ENCODE assay signal across 1 cellular context in the genomic region with DNA sequence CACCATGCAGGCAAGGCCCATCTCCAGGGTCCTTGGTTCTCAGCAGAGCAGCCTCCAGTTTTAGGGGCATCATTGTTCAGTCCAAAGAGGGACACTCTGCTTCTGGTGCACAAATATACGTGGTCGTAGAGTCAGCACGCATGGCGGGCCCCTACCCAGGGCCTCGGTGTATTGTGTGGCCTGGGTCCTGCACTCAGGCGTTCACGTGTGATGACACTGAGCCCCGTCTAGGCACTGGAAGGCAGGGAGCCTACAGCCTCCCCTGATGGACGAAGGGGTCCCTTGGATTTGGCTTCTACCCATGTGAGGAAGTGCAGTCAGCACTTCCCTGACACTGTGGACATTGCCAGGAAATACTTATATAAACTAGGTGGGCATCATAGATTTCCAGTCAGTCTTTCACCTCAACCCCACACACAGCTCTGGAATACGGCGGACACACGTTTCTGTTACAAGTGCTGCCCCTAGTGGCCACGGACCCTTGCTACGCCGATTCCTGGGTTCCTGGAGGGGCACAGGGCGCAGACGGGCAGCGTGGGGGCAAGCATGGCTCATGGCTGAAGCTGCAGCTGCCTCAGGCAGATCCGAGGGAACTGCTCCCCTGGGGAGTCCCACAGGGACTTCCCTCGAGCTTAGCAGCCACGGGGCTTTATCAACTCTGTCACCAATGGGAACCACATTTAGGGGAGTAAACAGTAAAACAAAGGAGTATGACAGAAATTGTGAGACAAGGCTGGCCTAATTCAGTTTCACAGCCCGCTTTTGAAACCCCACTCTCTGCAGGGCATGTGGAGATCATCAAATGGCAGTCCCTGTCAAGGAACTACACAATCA.
TF ChIP-seq lines count a peak whose summit lies in the region.

No MANE protein-coding gene starts in this region.

TF ChIP-seq in GM12878, 131 proteins besides CTCF, POLR2A, EP300 and RAD21 (continued from another document):
- TF ChIP-seq ZBTB33 (IDR thresholded peaks at IDR 0.05) (peak; percentile 94), YBX1 (IDR thresholded peaks at IDR 0.05) (0 out of 2 replicates have a peak, but pooled peaks have one; percentile 58), HDAC2 (IDR thresholded peaks at IDR 0.05) (no peak), EED (IDR thresholded peaks at IDR 0.05; ENCODE audit: low read depth) (peak; percentile 82), SPI1 (IDR thresholded peaks at IDR 0.05; ENCODE audit: borderline replicate concordance, insufficient read depth, low read depth, low read length) (peak; percentile 52; the same call in 1 of the 2 replicates), RELA (IDR thresholded peaks at IDR 0.05; ENCODE audit: borderline replicate concordance, partially characterized antibody) (peak; percentile 76)
- TF ChIP-seq, protein P1, sequence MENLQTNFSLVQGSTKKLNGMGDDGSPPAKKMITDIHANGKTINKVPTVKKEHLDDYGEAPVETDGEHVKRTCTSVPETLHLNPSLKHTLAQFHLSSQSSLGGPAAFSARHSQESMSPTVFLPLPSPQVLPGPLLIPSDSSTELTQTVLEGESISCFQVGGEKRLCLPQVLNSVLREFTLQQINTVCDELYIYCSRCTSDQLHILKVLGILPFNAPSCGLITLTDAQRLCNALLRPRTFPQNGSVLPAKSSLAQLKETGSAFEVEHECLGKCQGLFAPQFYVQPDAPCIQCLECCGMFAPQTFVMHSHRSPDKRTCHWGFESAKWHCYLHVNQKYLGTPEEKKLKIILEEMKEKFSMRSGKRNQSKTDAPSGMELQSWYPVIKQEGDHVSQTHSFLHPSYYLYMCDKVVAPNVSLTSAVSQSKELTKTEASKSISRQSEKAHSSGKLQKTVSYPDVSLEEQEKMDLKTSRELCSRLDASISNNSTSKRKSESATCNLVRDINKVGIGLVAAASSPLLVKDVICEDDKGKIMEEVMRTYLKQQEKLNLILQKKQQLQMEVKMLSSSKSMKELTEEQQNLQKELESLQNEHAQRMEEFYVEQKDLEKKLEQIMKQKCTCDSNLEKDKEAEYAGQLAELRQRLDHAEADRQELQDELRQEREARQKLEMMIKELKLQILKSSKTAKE (IDR thresholded peaks at IDR 0.05; ENCODE audit: low read depth, poor library complexity, severe bottlenecking), result peak; percentile 62
